Comparison of ENCODE assay signal across 18 cellular contexts in the genomic region with DNA sequence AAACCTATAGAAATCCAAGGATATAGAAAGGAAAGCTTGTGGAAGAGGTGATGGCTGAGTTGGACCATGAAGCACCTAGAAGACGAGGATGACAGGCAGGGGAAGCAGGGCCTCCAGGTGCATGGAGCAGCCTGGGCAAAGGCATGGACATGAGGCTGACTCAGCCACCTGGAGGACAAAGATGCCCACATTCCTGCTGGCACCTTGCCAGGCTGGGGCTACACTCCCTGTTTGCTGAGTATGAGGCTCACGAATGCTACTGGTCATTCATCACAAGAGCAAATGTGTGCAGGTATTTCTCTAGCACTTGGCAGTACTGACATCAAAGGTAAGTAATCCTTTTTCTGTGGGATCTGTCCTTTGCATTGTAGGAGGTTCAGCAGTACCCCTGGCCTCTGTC. TPM values are rescaled to one million over a fixed set of nuclear protein-coding genes. Genes with fewer than 3 reads are reported as not detected.
"Had no signal": no experiment of that assay in that cellular context is flagged by ENCODE, and none has a peak within 500 bp of the region (broad histone marks: within the 10 kb centered on the region; RNA-seq: fewer than 3 reads in every experiment).

No MANE protein-coding gene starts in this region.

- ATAC-seq: activated CD4-positive, CD25-positive, alpha-beta regulatory T cell treated with anti-CD3 and anti-CD28 coated beads, Interleukin-2, amount 50 U/mL, for 24 hours; activated naive CD4-positive, alpha-beta T cell treated with anti-CD3 and anti-CD28 coated beads, Interleukin-2, amount 50 U/mL, for 72 hours; activated T-cell treated with anti-CD3 and anti-CD28 coated beads, Interleukin-2, amount 50 U/mL, for 4 hours; body of pancreas; left cardiac atrium; lower lobe of right lung had no signal

- H3K4me3 ChIP-seq: body of pancreas, lower lobe of right lung, right atrium auricular region, smooth muscle cell, thyroid gland, vagina had no signal

- DNase-seq: activated CD4-positive, alpha-beta memory T cell treated with anti-CD3 and anti-CD28 coated beads for 36 hours; activated effector memory CD4-positive, alpha-beta T cell treated with anti-CD3 and anti-CD28 coated beads, Interleukin-2, amount 50 U/mL, for 16 hours; activated T-cell treated with anti-CD3 and anti-CD28 coated beads, Interleukin-2, amount 50 U/mL, for 4 hours; amniotic stem cell; dermis blood vessel endothelial cell; left cardiac atrium; lower lobe of right lung; naive B cell; posterior cingulate gyrus; thyroid gland had no signal

- H3K36me3 Mint-ChIP-seq: activated CD4-positive, alpha-beta memory T cell treated with anti-CD3 and anti-CD28 coated beads for 36 hours; activated naive CD4-positive, alpha-beta T cell treated with anti-CD3 and anti-CD28 coated beads, Interleukin-2, amount 50 U/mL, for 72 hours; naive B cell had no signal

- H3K9me3 Mint-ChIP-seq: activated CD4-positive, alpha-beta memory T cell treated with anti-CD3 and anti-CD28 coated beads for 36 hours; activated naive CD4-positive, alpha-beta T cell treated with anti-CD3 and anti-CD28 coated beads, Interleukin-2, amount 50 U/mL, for 72 hours; activated T-cell treated with anti-CD3 and anti-CD28 coated beads, Interleukin-2, amount 50 U/mL, for 4 hours had no signal

- H3K27ac Mint-ChIP-seq: activated CD4-positive, alpha-beta memory T cell treated with anti-CD3 and anti-CD28 coated beads for 36 hours; activated naive CD4-positive, alpha-beta T cell treated with anti-CD3 and anti-CD28 coated beads, Interleukin-2, amount 50 U/mL, for 72 hours; naive B cell had no signal

- H3K36me3 ChIP-seq: lower lobe of right lung, right atrium auricular region, thyroid gland, vagina had no signal

- H3K4me1 Mint-ChIP-seq: naive B cell had no signal

- H3K27me3 ChIP-seq: body of pancreas, right atrium auricular region, thyroid gland, vagina had no signal

- H3K4me3 Mint-ChIP-seq: activated CD4-positive, alpha-beta memory T cell treated with anti-CD3 and anti-CD28 coated beads for 36 hours; activated T-cell treated with anti-CD3 and anti-CD28 coated beads, Interleukin-2, amount 50 U/mL, for 4 hours; naive B cell had no signal

RNA-seq across cellular contexts. Expression of a gene that starts 7.1 kb away (rescaled TPM):
- total RNA-seq: activated CD4-positive, alpha-beta memory T cell treated with anti-CD3 and anti-CD28 coated beads for 36 hours; activated naive CD4-positive, alpha-beta T cell treated with anti-CD3 and anti-CD28 coated beads, Interleukin-2, amount 50 U/mL, for 72 hours; activated T-cell treated with anti-CD3 and anti-CD28 coated beads, Interleukin-2, amount 50 U/mL, for 4 hours; cerebellum; dermis blood vessel endothelial cell; glomerular endothelial cell; left cardiac atrium; right atrium auricular region; smooth muscle cell; vagina had no signal

RNA-seq across cellular contexts. Expression of a gene that starts 11.4 kb away (rescaled TPM):
- total RNA-seq: activated CD4-positive, alpha-beta memory T cell treated with anti-CD3 and anti-CD28 coated beads for 36 hours; activated naive CD4-positive, alpha-beta T cell treated with anti-CD3 and anti-CD28 coated beads, Interleukin-2, amount 50 U/mL, for 72 hours; activated T-cell treated with anti-CD3 and anti-CD28 coated beads, Interleukin-2, amount 50 U/mL, for 4 hours; body of pancreas; cerebellum; dermis blood vessel endothelial cell; glomerular endothelial cell; left cardiac atrium; lower lobe of right lung; right atrium auricular region; smooth muscle cell; thyroid gland; vagina had no signal

RNA-seq across cellular contexts. Expression of a gene that starts 40.7 kb away (rescaled TPM):
- total RNA-seq: activated CD4-positive, alpha-beta memory T cell treated with anti-CD3 and anti-CD28 coated beads for 36 hours; activated naive CD4-positive, alpha-beta T cell treated with anti-CD3 and anti-CD28 coated beads, Interleukin-2, amount 50 U/mL, for 72 hours; activated T-cell treated with anti-CD3 and anti-CD28 coated beads, Interleukin-2, amount 50 U/mL, for 4 hours; body of pancreas; cerebellum; dermis blood vessel endothelial cell; glomerular endothelial cell; lower lobe of right lung; right atrium auricular region; smooth muscle cell; thyroid gland; vagina had no signal
